15 cellular contexts compared by ENCODE assay signal in genomic region chrX:8043121-8043520, GRCh38.
DNase-seq lines count a peak whose midpoint lies in the region; TF ChIP-seq lines count a peak whose summit lies in the region.
"Had no signal": no experiment of that assay in that cellular context is flagged by ENCODE, and none has a peak within 500 bp of the region (broad histone marks: within the 10 kb centered on the region; RNA-seq: fewer than 3 reads in every experiment).

No MANE protein-coding gene starts in this region.

- BruUV-seq in mammary epithelial cell (replicated peaks; lab: Mats Ljungman, UMichigan) = no TSS peak

- H3K4me3 Mint-ChIP-seq in activated naive CD8-positive, alpha-beta T cell treated with anti-CD3 and anti-CD28 coated beads for 36 hours = no peak overlapping the region
- H3K4me3 Mint-ChIP-seq: CD14-positive monocyte; CD4-positive, alpha-beta memory T cell; GM23338; HFFc6 had no signal

- no peaks in the 10 kb centered on the region for H3K9me2 ChIP-seq in neural cell (ENCODE audit: insufficient read depth, low read length)

- no peaks in the 10 kb centered on the region for H3K9me3 ChIP-seq in mammary epithelial cell (replicated peaks; ENCODE audit: insufficient read depth, low read length)
- peaks cover 3 to 4% of the 10 kb centered on the region in 2 donors for H3K9me3 ChIP-seq in breast epithelium
- no peaks in the 10 kb centered on the region for H3K9me3 ChIP-seq in neural cell (ENCODE audit: low read length)
- H3K9me3 ChIP-seq: BLaER1 had no signal

- TF ChIP-seq POLR2A in breast epithelium (IDR thresholded peaks at IDR 0.05) = no peak

- intact Hi-C loops in mammary epithelial cell (cut with micrococcal nuclease) = no loop called here
- intact Hi-C loops in breast epithelium (cut with DNase I; ENCODE audit: low total_unique reads) = no loop called here

- no peaks in the 10 kb centered on the region for H3K27me3 Mint-ChIP-seq in activated naive CD8-positive, alpha-beta T cell treated with anti-CD3 and anti-CD28 coated beads for 36 hours
- H3K27me3 Mint-ChIP-seq: CD4-positive, alpha-beta memory T cell had no signal

- DNase-seq in mammary epithelial cell (peak; percentile 62), breast epithelium (ENCODE audit: low spot score in 2 of 2) (no peak), epithelial cell of prostate (ENCODE audit: low read depth, low spot score) (no peak), NCI-H2227 treated with DMSO at 0.1 percent for 48 hours (lab: John Stamatoyannopoulos, UW) (no peak), epidermal melanocyte (ENCODE audit: insufficient read length, low spot score) (no peak)
- no peak for DNase-seq in activated naive CD8-positive, alpha-beta T cell treated with anti-CD3 and anti-CD28 coated beads for 36 hours
- DNase-seq: 8988T; CD4-positive, alpha-beta memory T cell; DMS153; DMS79; HFFc6 had no signal

- TF ChIP-seq CTCF in mammary epithelial cell (conservative IDR thresholded peaks at IDR 0.05 in 1 of 2, IDR thresholded peaks at IDR 0.05 in 1 of 2; ENCODE audit: extremely low read depth in 1 of 2, insufficient read depth in 1 of 2, low read depth in 1 of 2, low read length in 2 of 2) (no peak), breast epithelium (IDR thresholded peaks at IDR 0.05) (no peak), neural cell (IDR thresholded peaks at IDR 0.05; ENCODE audit: poor library complexity, severe bottlenecking) (no peak)

- H3K4me1 ChIP-seq in mammary epithelial cell (ENCODE audit: insufficient read depth, low read length) = no peaks in the 10 kb centered on the region
- no peaks in the 10 kb centered on the region for H3K4me1 ChIP-seq in breast epithelium

- peaks cover 6% of the 10 kb centered on the region for H3K36me3 Mint-ChIP-seq in activated naive CD8-positive, alpha-beta T cell treated with anti-CD3 and anti-CD28 coated beads for 36 hours
- H3K36me3 Mint-ChIP-seq: CD14-positive monocyte; CD4-positive, alpha-beta memory T cell had no signal

- H3K36me3 ChIP-seq in mammary epithelial cell (ENCODE audit: insufficient read depth, low read length) (no peaks in the 10 kb centered on the region), breast epithelium (no peaks in the 10 kb centered on the region), neural cell (ENCODE audit: insufficient read depth, low read length) (no peaks in the 10 kb centered on the region)
- H3K36me3 ChIP-seq: BLaER1 had no signal

- H3K4me3 ChIP-seq in mammary epithelial cell (replicated peaks in 1 of 3; ENCODE audit: insufficient read depth in 1 of 3, low read depth in 2 of 3, low read length in 3 of 3) (no peak overlapping the region), breast epithelium (no peak overlapping the region), neural cell (ENCODE audit: low read length) (no peak overlapping the region)
- H3K4me3 ChIP-seq: BLaER1, GM23338 had no signal

- TF ChIP-seq EP300 in neural cell (conservative IDR thresholded peaks at IDR 0.05; ENCODE audit: poor library complexity, severe bottlenecking) = no peak

- H2AFZ ChIP-seq in mammary epithelial cell (ENCODE audit: low read depth, low read length) (no peak overlapping the region), neural cell (ENCODE audit: low read depth, low read length) (no peak overlapping the region)
- H2AFZ ChIP-seq: GM23338 had no signal

- H3K4me2 ChIP-seq in mammary epithelial cell (ENCODE audit: insufficient read depth, low read depth, low read length) = no peak overlapping the region
- no peak overlapping the region for H3K4me2 ChIP-seq in neural cell (ENCODE audit: low read length)
- H3K4me2 ChIP-seq: BLaER1, GM23338 had no signal

- H3K9me3 Mint-ChIP-seq in activated naive CD8-positive, alpha-beta T cell treated with anti-CD3 and anti-CD28 coated beads for 36 hours = no peaks in the 10 kb centered on the region
- H3K9me3 Mint-ChIP-seq: GM23338, HFFc6 had no signal

- peaks cover under 1% of the 10 kb centered on the region for H3K4me1 Mint-ChIP-seq in activated naive CD8-positive, alpha-beta T cell treated with anti-CD3 and anti-CD28 coated beads for 36 hours

- H3K27ac Mint-ChIP-seq in activated naive CD8-positive, alpha-beta T cell treated with anti-CD3 and anti-CD28 coated beads for 36 hours = no peak overlapping the region
- H3K27ac Mint-ChIP-seq: CD14-positive monocyte, GM23338, HFFc6 had no signal

- TF ChIP-seq RAD21 in neural cell (conservative IDR thresholded peaks at IDR 0.05) = no peak

- in situ Hi-C loops in mammary epithelial cell (cut with MboI; ENCODE audit: low sequenced_read_pairs in 2 of 2) = no loop called here

- H3K9ac ChIP-seq in mammary epithelial cell (ENCODE audit: insufficient read depth, low read length) (no peak overlapping the region), neural cell (ENCODE audit: low read length) (no peak overlapping the region)
- H3K9ac ChIP-seq: BLaER1 had no signal

- dilution Hi-C loops in mammary epithelial cell (cut with HindIII; ENCODE audit: low sequenced_read_pairs) = no loop called here

- H3K27ac ChIP-seq in mammary epithelial cell (ENCODE audit: insufficient read depth, low read depth, low read length) (no peak overlapping the region), breast epithelium (no peak overlapping the region), epithelial cell of prostate (peak overlapping the region; percentile 57), neural cell (ENCODE audit: low read length) (peak overlapping the region; percentile 31)
- H3K27ac ChIP-seq: BLaER1 had no signal

- CTCF ChIA-PET in mammary epithelial cell (lab: Charles Lee; ENCODE audit: low non-redundant PET) = no interaction called here

- no peaks in the 10 kb centered on the region for H3F3A ChIP-seq in neural cell (ENCODE audit: insufficient read depth, low read length, poor library complexity, severe bottlenecking)

- no peaks in the 10 kb centered on the region for H4K20me1 ChIP-seq in mammary epithelial cell (ENCODE audit: insufficient read depth, low read length)
- H4K20me1 ChIP-seq in neural cell (ENCODE audit: insufficient read depth) = no peaks in the 10 kb centered on the region
- H4K20me1 ChIP-seq: BLaER1 had no signal

- H3K79me2 ChIP-seq in mammary epithelial cell (ENCODE audit: insufficient read depth, low read length) (no peaks in the 10 kb centered on the region), neural cell (replicated peaks; ENCODE audit: insufficient read depth, low read length) (no peaks in the 10 kb centered on the region)

- H3K27me3 ChIP-seq in mammary epithelial cell (ENCODE audit: insufficient read depth, low read length) (no peaks in the 10 kb centered on the region), breast epithelium (no peaks in the 10 kb centered on the region), neural cell (ENCODE audit: insufficient read depth, low read depth, low read length) (no peaks in the 10 kb centered on the region)
- H3K27me3 ChIP-seq: BLaER1 had no signal

- 46% methylated on average over 3 of the region's 3 CpGs for WGBS in mammary epithelial cell (ENCODE audit: low coverage, missing lambda C conversion rate)

TF ChIP-seq in neural cell, 6 proteins besides CTCF, POLR2A, EP300 and RAD21:
- TF ChIP-seq MXI1 (conservative IDR thresholded peaks at IDR 0.05; ENCODE audit: poor library complexity, severe bottlenecking) (no peak), REST (IDR thresholded peaks at IDR 0.05; ENCODE audit: borderline replicate concordance) (no peak), POLR2AphosphoS5 (IDR thresholded peaks at IDR 0.05) (no peak), TAF1 (IDR thresholded peaks at IDR 0.05; ENCODE audit: low read depth) (no peak), EZH2 (IDR thresholded peaks at IDR 0.05; ENCODE audit: borderline replicate concordance, insufficient read depth, low read length, poor library complexity, severe bottlenecking) (no peak), SMC3 (conservative IDR thresholded peaks at IDR 0.05; ENCODE audit: poor library complexity) (no peak)

Comparison
In these comparisons a context has a peak if more than half of its experiments do, and no peak if none do; other contexts are left out.
1. H3K27ac ChIP-seq: peak in epithelial cell of prostate (single experiment) and neural cell (single experiment); none in mammary epithelial cell (single experiment) and breast epithelium (0 of 2).